Comparison of ENCODE assay signal across 29 cellular contexts in the genomic region with DNA sequence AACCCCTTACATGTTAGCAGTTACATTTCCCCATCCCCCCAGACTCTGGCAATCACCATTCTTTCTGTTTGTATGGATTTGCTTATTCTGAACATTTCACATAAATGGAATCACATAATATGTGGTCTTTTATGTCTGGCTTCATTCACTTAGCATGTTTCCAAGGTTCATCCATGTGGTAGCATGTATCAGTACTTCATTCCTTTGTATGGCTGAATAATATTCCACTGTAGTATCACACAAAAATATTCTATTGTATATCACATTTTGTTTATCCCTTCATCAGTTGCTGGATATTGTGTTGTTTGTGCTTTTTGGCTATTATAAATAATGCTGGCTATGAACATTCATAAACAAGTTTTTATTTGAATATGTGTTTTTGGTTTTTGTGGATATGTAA.
"Had no signal": no experiment of that assay in that cellular context is flagged by ENCODE, and none has a peak within 500 bp of the region (broad histone marks: within the 10 kb centered on the region; RNA-seq: fewer than 3 reads in every experiment).

No MANE protein-coding gene starts in this region.

- DNase-seq: islet precursor cell; left ventricle myocardium inferior; midbrain; mucosa of descending colon; naive thymus-derived CD8-positive, alpha-beta T cell; nucleus accumbens; pancreas; posterior cingulate gyrus; retina; right cardiac atrium; stimulated activated CD4-positive, alpha-beta T cell treated with anti-CD3 and anti-CD28 coated beads, Interleukin-12 subunit alpha, Interleukin-12 subunit beta, amount 100 ng/mL, for 4 hours; stimulated activated CD4-positive, alpha-beta T cell treated with anti-CD3 and anti-CD28 coated beads, Interleukin-15, amount 100 ng/mL, for 24 hours; stimulated activated CD4-positive, alpha-beta T cell treated with anti-CD3 and anti-CD28 coated beads, Interleukin-2, amount 100 ng/mL, for 24 hours; stimulated activated CD4-positive, alpha-beta T cell treated with anti-CD3 and anti-CD28 coated beads, Interleukin-4, amount 100 ng/mL, for 1 hour; stimulated activated naive CD4-positive, alpha-beta T cell; tibial artery; trophoblast cell; upper lobe of right lung; uterus had no signal

- H3K36me3 ChIP-seq: left ventricle myocardium inferior, pancreas, prostate gland, suprapubic skin, thoracic aorta, tibial artery, upper lobe of right lung, uterus had no signal

- FAIRE-seq: pancreas had no signal

- H3K27ac Mint-ChIP-seq: nephron had no signal

- H3K27ac ChIP-seq: left ventricle myocardium inferior, pancreas, prostate gland, skin epidermis, suprapubic skin, thoracic aorta, tibial artery, upper lobe of right lung, uterus had no signal

- H3K4me3 Mint-ChIP-seq: memory B cell; nephron; neural crest cell; stimulated activated naive CD8-positive, alpha-beta T cell treated with anti-CD3 and anti-CD28 coated beads, Interleukin-15, Interleukin-2, amounts not matched to agents 100 ng/mL and 50 ng/mL, for 24 hours had no signal

- H3K9me3 Mint-ChIP-seq: memory B cell; naive thymus-derived CD8-positive, alpha-beta T cell; nephron had no signal

- H3K27me3 ChIP-seq: pancreas, suprapubic skin, tibial artery, upper lobe of right lung, uterus had no signal

- H3K4me1 Mint-ChIP-seq: nephron had no signal

- H3K4me1 ChIP-seq: left ventricle myocardium inferior, pancreas, prostate gland, suprapubic skin, tibial artery, upper lobe of right lung, uterus had no signal

- ATAC-seq: mucosa of descending colon; naive thymus-derived CD8-positive, alpha-beta T cell; pancreas; right cardiac atrium; sciatic nerve; upper lobe of right lung had no signal

- H3K27me3 Mint-ChIP-seq: memory B cell; naive thymus-derived CD8-positive, alpha-beta T cell; stimulated activated naive CD8-positive, alpha-beta T cell treated with anti-CD3 and anti-CD28 coated beads, Interleukin-15, Interleukin-2, amounts not matched to agents 100 ng/mL and 50 ng/mL, for 24 hours had no signal

- H3K9me3 ChIP-seq: left ventricle myocardium inferior, mucosa of descending colon, pancreas, prostate gland, suprapubic skin, thoracic aorta, tibial artery, upper lobe of right lung, uterus had no signal

- H3K4me3 ChIP-seq: left ventricle myocardium inferior, lung, mucosa of descending colon, pancreas, prostate gland, skin epidermis, suprapubic skin, thoracic aorta, tibial artery, upper lobe of right lung, uterus had no signal
